16 cellular contexts compared by ENCODE assay signal in genomic region chr2:218881744-218882462, GRCh38. TPM values are rescaled to one million over a fixed set of nuclear protein-coding genes. Genes with fewer than 3 reads are reported as not detected.
DNase-seq lines count a peak whose midpoint lies in the region; ATAC-seq and TF ChIP-seq lines count a peak whose summit lies in the region.
"Had no signal": no experiment of that assay in that cellular context is flagged by ENCODE, and none has a peak within 500 bp of the region (broad histone marks: within the 10 kb centered on the region; RNA-seq: fewer than 3 reads in every experiment).

No MANE protein-coding gene starts in this region.

- H3K9me2 ChIP-seq in OCI-LY7 (ENCODE audit: insufficient read depth, low read length) = no peaks in the 10 kb centered on the region

- H3K4me1 Mint-ChIP-seq in activated naive CD4-positive, alpha-beta T cell treated with anti-CD3 and anti-CD28 coated beads, Interleukin-2, amount 50 U/mL, for 24 hours = peaks cover 61% of the 10 kb centered on the region
- peaks cover 16% of the 10 kb centered on the region for H3K4me1 Mint-ChIP-seq in activated naive CD4-positive, alpha-beta T cell treated with anti-CD3 and anti-CD28 coated beads, Interleukin-2, amount 10 ng/mL, durations not matched to agents 7 days and 5 days
- H3K4me1 Mint-ChIP-seq in stimulated activated naive CD8-positive, alpha-beta T cell treated with anti-CD3 and anti-CD28 coated beads, Interleukin-15, amount 100 ng/mL, for 72 hours = peaks cover 90% of the 10 kb centered on the region

- H3K79me2 ChIP-seq in OCI-LY7 (ENCODE audit: insufficient read depth, low read depth, low read length) = no peaks in the 10 kb centered on the region

- ATAC-seq in stimulated activated naive CD8-positive, alpha-beta T cell treated with anti-CD3 and anti-CD28 coated beads, Interleukin-15, amount 100 ng/mL, for 72 hours = no peak
- ATAC-seq in left lung (no peak), GM21526 (IDR thresholded peaks at IDR 0.05; ENCODE audit: low FRiP score, unreplicated experiment) (no peak)
- ATAC-seq: body of pancreas, HepG2 had no signal

- no peak overlapping the region for H2AFZ ChIP-seq in OCI-LY7 (ENCODE audit: low read length)

- POLR2A ChIA-PET in OCI-LY7 (lab: Charles Lee) = interaction anchor here (0.6 to 6.2 kb wide), 5 partner anchors 11 to 174 kb away, joined by 3 to 86 read pairs (median 5); no protein-coding TSS in a partner anchor

- BruUV-seq in OCI-LY7 (replicated peaks; lab: Mats Ljungman, UMichigan) = no TSS peak

- DNase-seq in activated naive CD4-positive, alpha-beta T cell treated with anti-CD3 and anti-CD28 coated beads, Interleukin-2, amount 10 ng/mL, durations not matched to agents 7 days and 5 days = no peak
- DNase-seq in OCI-LY7 (ENCODE audit: low spot score) (no peak), epithelial cell of esophagus (ENCODE audit: low read depth) (no peak), left lung (no peak), cortex of kidney (lab: John Stamatoyannopoulos, UW) (no peak)
- no peak for DNase-seq in stimulated activated naive CD8-positive, alpha-beta T cell treated with anti-CD3 and anti-CD28 coated beads, Interleukin-15, amount 100 ng/mL, for 72 hours
- DNase-seq: body of pancreas; effector CD4-positive, alpha-beta T cell; NCI-H1048 had no signal

- H3K4me2 ChIP-seq in OCI-LY7 (ENCODE audit: low read length) = peak overlapping the region; percentile 88; the same call in 1 of the 2 replicates

- peaks cover 41 to 97% of the 10 kb centered on the region in 2 donors for H3K27me3 ChIP-seq in left lung

- H4K20me1 ChIP-seq in OCI-LY7 (ENCODE audit: insufficient read depth, low read length) = no peaks in the 10 kb centered on the region

- H3K27ac Mint-ChIP-seq in activated naive CD4-positive, alpha-beta T cell treated with anti-CD3 and anti-CD28 coated beads, Interleukin-2, amount 50 U/mL, for 24 hours = no peak overlapping the region
- no peak overlapping the region for H3K27ac Mint-ChIP-seq in activated naive CD4-positive, alpha-beta T cell treated with anti-CD3 and anti-CD28 coated beads, Interleukin-2, amount 10 ng/mL, durations not matched to agents 7 days and 5 days
- H3K27ac Mint-ChIP-seq in stimulated activated naive CD8-positive, alpha-beta T cell treated with anti-CD3 and anti-CD28 coated beads, Interleukin-15, amount 100 ng/mL, for 72 hours = no peak overlapping the region
- H3K27ac Mint-ChIP-seq: progenitor cell of endocrine pancreas had no signal

- intact Hi-C loops in OCI-LY7 (cut with micrococcal nuclease; ENCODE audit: unreplicated experiment) = loop anchor here (10.0 kb wide), 1 partner anchor 393 kb away; the partner anchor contains the start of gene DNAJB2
- intact Hi-C loops in left lung (cut with DNase I) = no loop called here

- H3K27ac ChIP-seq in OCI-LY7 (ENCODE audit: low read depth, low read length, poor library complexity, severe bottlenecking) (no peak overlapping the region), left lung (no peak overlapping the region)
- H3K27ac ChIP-seq: body of pancreas had no signal

- peak overlapping the region; percentile 67 for H3K4me3 ChIP-seq in OCI-LY7 (ENCODE audit: low read depth, low read length, poor library complexity, severe bottlenecking)
- peak overlapping the region; percentile 49 for H3K4me3 ChIP-seq in epithelial cell of esophagus (ENCODE audit: low read length)
- no peak overlapping the region for H3K4me3 ChIP-seq in left lung
- H3K4me3 ChIP-seq: body of pancreas had no signal

- TF ChIP-seq CTCF in OCI-LY7 (conservative IDR thresholded peaks at IDR 0.05; ENCODE audit: low read length) = no peak
- no peak for TF ChIP-seq CTCF in epithelial cell of esophagus (IDR thresholded peaks at IDR 0.05; ENCODE audit: insufficient read depth, low read depth, low read length, missing control alignments)
- no peak for TF ChIP-seq CTCF in left lung (IDR thresholded peaks at IDR 0.05)

- H3K36me3 ChIP-seq in OCI-LY7 (ENCODE audit: insufficient read depth, low read length) (no peaks in the 10 kb centered on the region), left lung (no peaks in the 10 kb centered on the region)

- no peaks in the 10 kb centered on the region for H3K9me3 Mint-ChIP-seq in activated naive CD4-positive, alpha-beta T cell treated with anti-CD3 and anti-CD28 coated beads, Interleukin-2, amount 50 U/mL, for 24 hours
- H3K9me3 Mint-ChIP-seq in activated naive CD4-positive, alpha-beta T cell treated with anti-CD3 and anti-CD28 coated beads, Interleukin-2, amount 10 ng/mL, durations not matched to agents 7 days and 5 days = no peaks in the 10 kb centered on the region
- H3K9me3 Mint-ChIP-seq in stimulated activated naive CD8-positive, alpha-beta T cell treated with anti-CD3 and anti-CD28 coated beads, Interleukin-15, amount 100 ng/mL, for 72 hours = no peaks in the 10 kb centered on the region

- no peaks in the 10 kb centered on the region for H3K36me3 Mint-ChIP-seq in activated naive CD4-positive, alpha-beta T cell treated with anti-CD3 and anti-CD28 coated beads, Interleukin-2, amount 50 U/mL, for 24 hours
- no peaks in the 10 kb centered on the region for H3K36me3 Mint-ChIP-seq in activated naive CD4-positive, alpha-beta T cell treated with anti-CD3 and anti-CD28 coated beads, Interleukin-2, amount 10 ng/mL, durations not matched to agents 7 days and 5 days

- H3K9me3 ChIP-seq in OCI-LY7 (ENCODE audit: low read length) = no peaks in the 10 kb centered on the region
- H3K9me3 ChIP-seq in left lung = no peaks in the 10 kb centered on the region
- H3K9me3 ChIP-seq: body of pancreas had no signal

- CTCF ChIA-PET in activated naive CD4-positive, alpha-beta T cell treated with anti-CD3 and anti-CD28 coated beads, Interleukin-2, amount 10 ng/mL, durations not matched to agents 7 days and 5 days (lab: Charles Lee) = interaction anchor here (2.1 to 13.5 kb wide), 2 partner anchors 10 to 18 kb away, joined by 7 to 443 read pairs; no protein-coding TSS in a partner anchor
- CTCF ChIA-PET in OCI-LY7 (lab: Charles Lee; ENCODE audit: unreplicated experiment) = interaction anchor here (1.0 to 1.4 kb wide), 3 partner anchors 10 to 16 kb away, joined by 3 to 6 read pairs (median 5); no protein-coding TSS in a partner anchor

- no peaks in the 10 kb centered on the region for H3K27me3 Mint-ChIP-seq in activated naive CD4-positive, alpha-beta T cell treated with anti-CD3 and anti-CD28 coated beads, Interleukin-2, amount 50 U/mL, for 24 hours
- H3K27me3 Mint-ChIP-seq in activated naive CD4-positive, alpha-beta T cell treated with anti-CD3 and anti-CD28 coated beads, Interleukin-2, amount 10 ng/mL, durations not matched to agents 7 days and 5 days = peaks cover 97% of the 10 kb centered on the region
- peaks cover 40% of the 10 kb centered on the region for H3K27me3 Mint-ChIP-seq in stimulated activated naive CD8-positive, alpha-beta T cell treated with anti-CD3 and anti-CD28 coated beads, Interleukin-15, amount 100 ng/mL, for 72 hours

- H3K4me3 Mint-ChIP-seq in activated naive CD4-positive, alpha-beta T cell treated with anti-CD3 and anti-CD28 coated beads, Interleukin-2, amount 50 U/mL, for 24 hours = peak overlapping the region; percentile 43
- no peak overlapping the region for H3K4me3 Mint-ChIP-seq in activated naive CD4-positive, alpha-beta T cell treated with anti-CD3 and anti-CD28 coated beads, Interleukin-2, amount 10 ng/mL, durations not matched to agents 7 days and 5 days
- peak overlapping the region; percentile 11 to 88 for H3K4me3 Mint-ChIP-seq in stimulated activated naive CD8-positive, alpha-beta T cell treated with anti-CD3 and anti-CD28 coated beads, Interleukin-15, amount 100 ng/mL, for 72 hours

- H3K4me1 ChIP-seq in OCI-LY7 (ENCODE audit: insufficient read depth, low read length, poor library complexity, severe bottlenecking) = peaks cover 87% of the 10 kb centered on the region
- H3K4me1 ChIP-seq in left lung = peaks cover 9 to 26% of the 10 kb centered on the region in 2 donors

RNA-seq across cellular contexts. Expression of gene WNT10A, which starts 1.3 kb away (rescaled TPM):
- total RNA-seq in OCI-LY7 (2014; rRNA removed; shearing (Covaris generic)) = 3.6 and 5.5 TPM in 2 replicates
- 6.4 and 11.4 TPM in 2 replicates for total RNA-seq in OCI-LY7 (2022)
- total RNA-seq in left lung = 1 to 10 TPM in 1 of 2 donors, under 1 TPM in 1; 0.47 to 1.1 TPM
- total RNA-seq: fibroblast of villous mesenchyme, HepG2, NCI-H460, progenitor cell of endocrine pancreas had no signal

RNA-seq across cellular contexts. Expression of gene WNT6, which starts 22.3 kb away (rescaled TPM):
- not detected in 2 replicates for total RNA-seq in OCI-LY7 (2014; rRNA removed; shearing (Covaris generic))
- total RNA-seq in OCI-LY7 (2022) (0.74 and 1.8 TPM in 2 replicates), left lung (not detected)
- total RNA-seq: fibroblast of villous mesenchyme, NCI-H460, PC-3 had no signal

RNA-seq across cellular contexts. Expression of gene PRKAG3, which starts 50.3 kb away (rescaled TPM):
- total RNA-seq in OCI-LY7 (2014; rRNA removed; shearing (Covaris generic)) = not detected in 2 replicates
- total RNA-seq in OCI-LY7 (2022) (not detected in 2 replicates), left lung (not detected)
- total RNA-seq: body of pancreas, fibroblast of villous mesenchyme, HepG2, NCI-H460, PC-3, progenitor cell of endocrine pancreas had no signal

Comparison
In these comparisons a context has a peak if more than half of its experiments do, and no peak if none do; other contexts are left out.
1. H3K4me3 ChIP-seq: peak in OCI-LY7 (single experiment) and epithelial cell of esophagus (single experiment); none in left lung (0 of 2).